8 cellular contexts compared by ENCODE assay signal in the genomic region with DNA sequence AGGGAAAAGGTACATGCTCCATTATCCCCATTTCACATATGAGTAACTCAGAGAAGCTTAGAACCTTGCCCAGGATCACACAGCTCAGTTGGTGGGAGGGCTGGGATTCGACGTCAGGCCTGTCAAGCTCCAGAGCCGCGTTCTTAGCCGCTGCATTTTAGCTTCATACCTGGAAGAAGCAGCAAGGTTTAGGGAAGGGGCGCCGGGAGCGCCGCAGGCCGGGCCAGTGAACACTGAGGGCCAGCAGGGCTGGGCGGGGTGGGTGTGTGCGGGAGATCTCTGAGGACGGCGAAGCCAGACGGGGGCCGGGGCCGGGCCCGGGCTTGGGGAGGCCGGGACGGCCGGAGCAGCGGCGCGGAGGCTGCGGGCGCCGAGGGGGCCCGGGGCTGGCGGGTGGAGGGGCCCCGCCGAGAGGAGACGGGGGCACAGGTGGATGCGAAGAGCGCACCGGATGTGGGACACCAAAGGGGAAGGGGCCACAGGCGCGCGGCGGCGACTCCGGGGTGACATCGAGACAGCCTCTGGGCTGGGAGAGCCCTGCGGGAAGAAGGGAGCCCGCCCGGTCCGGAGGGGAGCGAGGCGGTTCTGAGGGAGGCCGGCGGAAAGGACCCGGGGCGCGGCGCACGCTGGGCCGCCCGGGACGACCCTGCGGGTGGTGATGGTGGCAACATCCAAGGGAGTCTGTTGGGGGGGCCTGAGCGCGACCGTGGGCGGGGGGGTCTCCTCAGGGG. TPM values are rescaled to one million over a fixed set of nuclear protein-coding genes. Genes with fewer than 3 reads are reported as not detected.
DNase-seq lines count a peak whose midpoint lies in the region; ATAC-seq, FAIRE-seq and TF ChIP-seq lines count a peak whose summit lies in the region.

No MANE protein-coding gene starts in this region.

- WGBS in small intestine, 3 donors: 0 to 1% (median 0%) methylated on average over 35 to 63 of the region's 63 CpGs

- DNase-seq in right atrium auricular region (ENCODE audit: low spot score) (no peak), small intestine (peak; percentile 39), SKM-1 treated with dmso at 0.1 percent for 144 hours (lab: John Stamatoyannopoulos, UW; ENCODE audit: unreplicated experiment) (no peak), SK-N-DZ (ENCODE audit: low spot score) (no peak)

- peaks cover 18% of the 10 kb centered on the region for H3K36me3 Mint-ChIP-seq in activated naive CD4-positive, alpha-beta T cell treated with anti-CD3 and anti-CD28 coated beads, Interleukin-2, amount 50 U/mL, for 24 hours

- peak overlapping the region; percentile 95 to 97 for H3K4me3 ChIP-seq in right atrium auricular region
- peak overlapping the region; percentile 65 to 81 for H3K4me3 ChIP-seq in small intestine (ENCODE audit: low read depth in 1 of 2, low read length in 2 of 2)

- ATAC-seq in GM18517 (IDR thresholded peaks at IDR 0.05; ENCODE audit: unreplicated experiment): peak; percentile 28
- ATAC-seq in HG02763 (IDR thresholded peaks at IDR 0.05; ENCODE audit: unreplicated experiment): peak; percentile 26

- peak overlapping the region; percentile 96 for H3K27ac Mint-ChIP-seq in activated naive CD4-positive, alpha-beta T cell treated with anti-CD3 and anti-CD28 coated beads, Interleukin-2, amount 50 U/mL, for 24 hours

- peaks cover 31% of the 10 kb centered on the region for H3K36me3 ChIP-seq in right atrium auricular region
- H3K36me3 ChIP-seq in small intestine (ENCODE audit: control insufficient read depth in 2 of 2, insufficient read depth in 2 of 2, low read length in 2 of 2): peaks cover 4 to 10% of the 10 kb centered on the region in 2 donors

- H3K27me3 ChIP-seq in right atrium auricular region: no peaks in the 10 kb centered on the region
- H3K27me3 ChIP-seq in small intestine (ENCODE audit: control insufficient read depth in 2 of 2, insufficient read depth in 2 of 2, low read length in 2 of 2): no peaks in the 10 kb centered on the region

- TF ChIP-seq CTCF in right atrium auricular region (IDR thresholded peaks at IDR 0.05): no peak

- no peaks in the 10 kb centered on the region for H3K9me3 ChIP-seq in right atrium auricular region
- no peaks in the 10 kb centered on the region for H3K9me3 ChIP-seq in small intestine (ENCODE audit: control insufficient read depth, low read depth)

- H3K4me3 Mint-ChIP-seq in activated naive CD4-positive, alpha-beta T cell treated with anti-CD3 and anti-CD28 coated beads, Interleukin-2, amount 50 U/mL, for 24 hours: peak overlapping the region; percentile 93

- no peak for FAIRE-seq in small intestine (lab: Jason Lieb, UNC)

- no peaks in the 10 kb centered on the region for H3K27me3 Mint-ChIP-seq in activated naive CD4-positive, alpha-beta T cell treated with anti-CD3 and anti-CD28 coated beads, Interleukin-2, amount 50 U/mL, for 24 hours

- peaks cover 46% of the 10 kb centered on the region for H3K4me1 Mint-ChIP-seq in activated naive CD4-positive, alpha-beta T cell treated with anti-CD3 and anti-CD28 coated beads, Interleukin-2, amount 50 U/mL, for 24 hours

- H3K9me3 Mint-ChIP-seq in activated naive CD4-positive, alpha-beta T cell treated with anti-CD3 and anti-CD28 coated beads, Interleukin-2, amount 50 U/mL, for 24 hours: no peaks in the 10 kb centered on the region

- H3K4me1 ChIP-seq in right atrium auricular region: peaks cover 0 to 23% of the 10 kb centered on the region in 2 donors
- peaks cover 0 to 3% of the 10 kb centered on the region in 2 donors for H3K4me1 ChIP-seq in small intestine (ENCODE audit: control insufficient read depth in 2 of 2, insufficient read depth in 1 of 2, low read depth in 1 of 2, low read length in 1 of 2)

- H3K27ac ChIP-seq in right atrium auricular region (peak overlapping the region; percentile 87 to 94), small intestine (ENCODE audit: low read depth in 1 of 2, low read length in 1 of 2) (peak overlapping the region; percentile 76 to 93)

TF ChIP-seq in PFSK-1, 5 proteins besides CTCF, POLR2A, EP300 and RAD21:
- TF ChIP-seq POLR2AphosphoS5 (IDR thresholded peaks at IDR 0.05; ENCODE audit: low read depth, low read length) (peak; percentile 39; the same call in 1 of the 2 replicates), SIN3A (IDR thresholded peaks at IDR 0.05; ENCODE audit: borderline replicate concordance, insufficient read depth, low read length) (no peak)

RNA-seq across cellular contexts. Expression of a gene that starts 0.5 kb away (rescaled TPM):
- 23.9 TPM for polyA plus RNA-seq in PFSK-1 (2012; ENCODE audit: insufficient read length, low read depth)
- 10 to 100 TPM; 13.1 to 18.4 TPM for total RNA-seq in right atrium auricular region
- 10 to 100 TPM in 1 of 3 donors, 1 to 10 TPM in 2; 2.2 to 10.2 (median 7.6) TPM for polyA plus RNA-seq in small intestine
- polyA plus RNA-seq in SK-N-DZ (2014; cell fraction: cytosol; rRNA removed): 21.1 and 22.4 TPM in 2 replicates
- 34.4 and 36.5 TPM in 2 replicates for polyA plus RNA-seq in SK-N-DZ (2014; cell fraction: nucleus; rRNA removed)

RNA-seq across cellular contexts. Expression of a gene that starts 25.5 kb away (rescaled TPM):
- 61.8 TPM for polyA plus RNA-seq in PFSK-1 (2012; ENCODE audit: insufficient read length, low read depth)
- 10 to 100 TPM; 37.6 to 63.2 TPM for total RNA-seq in right atrium auricular region
- polyA plus RNA-seq in small intestine: 100 to 1,000 TPM in 2 of 3 donors, 10 to 100 TPM in 1; 44.5 to 465 (median 214) TPM
- 21.0 and 28.0 TPM in 2 replicates for polyA plus RNA-seq in SK-N-DZ (2014; cell fraction: cytosol; rRNA removed)
- 96.2 and 138 TPM in 2 replicates for polyA plus RNA-seq in SK-N-DZ (2014; cell fraction: nucleus; rRNA removed)

RNA-seq across cellular contexts. Expression of a gene that starts 29.1 kb away (rescaled TPM):
- polyA plus RNA-seq in PFSK-1 (2012; ENCODE audit: insufficient read length, low read depth): 46.9 TPM
- 10 to 100 TPM; 28.3 to 32.7 TPM for total RNA-seq in right atrium auricular region
- 10 to 100 TPM; 76.5 to 87.0 (median 82.4) TPM for polyA plus RNA-seq in small intestine
- 84.2 and 89.9 TPM in 2 replicates for polyA plus RNA-seq in SK-N-DZ (2014; cell fraction: cytosol; rRNA removed)
- polyA plus RNA-seq in SK-N-DZ (2014; cell fraction: nucleus; rRNA removed): 63.6 and 77.6 TPM in 2 replicates
